In the genomic region with DNA sequence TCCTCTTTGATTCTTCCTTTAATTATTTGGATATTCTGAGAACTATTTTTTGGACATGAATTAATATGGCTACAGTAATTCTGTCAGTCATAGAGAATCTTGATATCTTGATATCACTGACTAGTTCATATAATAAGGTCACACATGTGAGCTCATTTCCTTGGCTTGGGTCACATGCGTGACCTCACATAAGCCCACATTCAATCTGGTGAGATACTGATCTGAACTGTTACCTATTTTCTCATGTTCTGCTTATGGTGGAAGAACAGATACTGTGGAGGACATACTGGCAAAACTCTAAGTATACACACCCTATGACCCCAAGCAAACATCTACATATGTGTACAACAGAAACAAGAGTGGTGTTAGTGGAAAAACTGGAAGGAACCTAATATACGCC, we compare ENCODE assay signal across 32 cellular contexts.
"Had no signal": no experiment of that assay in that cellular context is flagged by ENCODE, and none has a peak within 500 bp of the region (broad histone marks: within the 10 kb centered on the region; RNA-seq: fewer than 3 reads in every experiment).

No MANE protein-coding gene starts in this region.

- H3K4me2 ChIP-seq: hepatocyte, smooth muscle cell had no signal

- FAIRE-seq: colon, keratinocyte, TTC549 had no signal

- H3K9ac ChIP-seq: parathyroid adenoma had no signal

- H3K27me3 Mint-ChIP-seq: naive thymus-derived CD4-positive, alpha-beta T cell had no signal

- H3K9me3 ChIP-seq: body of pancreas, gastroesophageal sphincter, psoas muscle, thoracic aorta, upper lobe of left lung, vagina had no signal

- H3K27me3 ChIP-seq: body of pancreas, dorsolateral prefrontal cortex, gastroesophageal sphincter, hepatocyte, upper lobe of left lung, vagina had no signal

- H3K27ac Mint-ChIP-seq: activated T-helper 1 cell treated with anti-CD3 and anti-CD28 coated beads, Interleukin-12 subunit alpha, Interleukin-12 subunit beta, Interleukin-2, Interleukin-4 antibody, amounts not matched to agents 30 ng/mL and 10 ng/mL and 1 ng/mL, durations not matched to agents 14 hours and 24 hours and 36 hours had no signal

- H3K4me1 ChIP-seq: gastroesophageal sphincter, parathyroid adenoma, psoas muscle, vagina had no signal

- H3K4me3 ChIP-seq: body of pancreas, dorsolateral prefrontal cortex, gastroesophageal sphincter, hepatocyte, psoas muscle, smooth muscle cell, thoracic aorta, upper lobe of left lung, vagina had no signal

- H3K9me3 Mint-ChIP-seq: activated T-helper 1 cell treated with anti-CD3 and anti-CD28 coated beads, Interleukin-12 subunit alpha, Interleukin-12 subunit beta, Interleukin-2, Interleukin-4 antibody, amounts not matched to agents 30 ng/mL and 10 ng/mL and 1 ng/mL, durations not matched to agents 14 hours and 24 hours and 36 hours; naive thymus-derived CD4-positive, alpha-beta T cell; neural crest cell had no signal

- H3K27ac ChIP-seq: body of pancreas, dorsolateral prefrontal cortex, gastroesophageal sphincter, hepatocyte, parathyroid adenoma, psoas muscle, thoracic aorta, upper lobe of left lung, vagina, VCaP had no signal

- H3K4me3 Mint-ChIP-seq: activated T-helper 1 cell treated with anti-CD3 and anti-CD28 coated beads, Interleukin-12 subunit alpha, Interleukin-12 subunit beta, Interleukin-2, Interleukin-4 antibody, amounts not matched to agents 30 ng/mL and 10 ng/mL and 1 ng/mL, durations not matched to agents 14 hours and 24 hours and 36 hours; naive thymus-derived CD4-positive, alpha-beta T cell; neural crest cell had no signal

- H2AFZ ChIP-seq: hepatocyte, parathyroid adenoma had no signal

- H3K79me2 ChIP-seq: hepatocyte, parathyroid adenoma had no signal

- DNase-seq: activated CD4-positive, alpha-beta T cell treated with anti-CD3 and anti-CD28 coated beads for 4 hours; activated CD4-positive, alpha-beta T cell treated with anti-CD3 and anti-CD28 coated beads, Interleukin-2, amount 50 U/mL, for 4 hours; activated gamma-delta T cell; activated naive CD4-positive, alpha-beta T cell treated with anti-CD3 and anti-CD28 coated beads, Interleukin-2, amount 50 U/mL, for 16 hours; activated T-cell treated with anti-CD3 and anti-CD28 coated beads, Interleukin-2, amount 50 U/mL, for 1 hour; aorta; body of pancreas; dorsolateral prefrontal cortex; effector memory CD4-positive, alpha-beta T cell; left cardiac atrium; midbrain; naive thymus-derived CD4-positive, alpha-beta T cell; nucleus accumbens; psoas muscle; stimulated activated CD4-positive, alpha-beta T cell treated with anti-CD3 and anti-CD28 coated beads, Interleukin-1b, Interleukin-23, amount 100 ng/mL, for 48 hours; stimulated activated CD4-positive, alpha-beta T cell treated with anti-CD3 and anti-CD28 coated beads, Interleukin-4, amount 100 ng/mL, for 4 hours; stimulated activated CD8-positive, alpha-beta memory T cell treated with anti-CD3 and anti-CD28 coated beads, Interleukin-4, amount 100 ng/mL, for 48 hours; stimulated activated naive CD4-positive, alpha-beta T cell; T-helper 9 cell; upper lobe of left lung had no signal
